ENCODE assay signal across 17 cellular contexts in genomic region chr18:57715671-57716070, GRCh38.
"Had no signal": no experiment of that assay in that cellular context is flagged by ENCODE, and none has a peak within 500 bp of the region (broad histone marks: within the 10 kb centered on the region; RNA-seq: fewer than 3 reads in every experiment).

No MANE protein-coding gene starts in this region.

- H3K4me3 ChIP-seq: colonic mucosa, lower lobe of right lung, spleen, tibial artery, uterus had no signal

- H3K27me3 ChIP-seq: colonic mucosa, spleen, tibial artery, uterus had no signal

- H3K4me1 ChIP-seq: colonic mucosa had no signal

- H3K36me3 ChIP-seq: colonic mucosa, lower lobe of right lung, spleen, uterus, WERI-Rb-1 had no signal

- H3K9me3 ChIP-seq: colonic mucosa, tibial artery, uterus had no signal

- H3K27ac ChIP-seq: colonic mucosa, lower lobe of right lung, spleen, tibial artery, uterus, WERI-Rb-1 had no signal

- ATAC-seq: lower lobe of right lung; stimulated activated memory B cell treated with anti-CD40 and anti-IgM and Interleukin-4, amounts not matched to agents 10 μg/mL and 1 μg/mL and 100 μg/mL, for 72 hours had no signal

- DNase-seq: activated CD4-positive, alpha-beta T cell treated with anti-CD3 and anti-CD28 coated beads for 1 hour; activated CD8-positive, alpha-beta memory T cell treated with anti-CD3 and anti-CD28 coated beads for 24 hours; activated gamma-delta T cell treated with Interleukin-2 at 50 U/mL for 16 hours; amniotic stem cell; central memory CD4-positive, alpha-beta T cell; colonic mucosa; endodermal cell; lower lobe of right lung; retina; spleen; stimulated activated CD4-positive, alpha-beta T cell treated with anti-CD3 and anti-CD28 coated beads, Interleukin-4, amount 100 ng/mL, for 4 hours; SW 1271; T-helper 2 cell; tibial artery; uterus; WERI-Rb-1 had no signal
